In genomic region chr9:111531716-111532115, GRCh38 we compare ENCODE assay signal across 10 cellular contexts.
"Had no signal": no experiment of that assay in that cellular context is flagged by ENCODE, and none has a peak within 500 bp of the region (broad histone marks: within the 10 kb centered on the region; RNA-seq: fewer than 3 reads in every experiment).

No MANE protein-coding gene starts in this region.

- H3K27ac ChIP-seq: GM23248 had no signal

- H3K4me2 ChIP-seq: GM23338 had no signal

- H3K4me3 ChIP-seq: GM23248, GM23338, HAP-1 had no signal

- ATAC-seq: GM23338, HCT116 had no signal

- DNase-seq: GM23248, GOT3, H7, H9, HCEC 1CT, HFFc6 had no signal

- H2AFZ ChIP-seq: GM23248, GM23338 had no signal

- FAIRE-seq: H54 had no signal

- H3K9ac ChIP-seq: GM23248 had no signal

- H3K36me3 ChIP-seq: HAP-1 had no signal

- H3K4me3 Mint-ChIP-seq: GM23338, H9, HFFc6 had no signal

- H3K27ac Mint-ChIP-seq: HFFc6 had no signal
